8 cellular contexts compared by ENCODE assay signal in genomic region chr6:145929037-145929633, GRCh38. TPM values are rescaled to one million over a fixed set of nuclear protein-coding genes. Genes with fewer than 3 reads are reported as not detected.
A peak's percentile ranks its signal among the peaks of the same experiment; 100 is the strongest.
DNase-seq lines count a peak whose midpoint lies in the region; ATAC-seq and TF ChIP-seq lines count a peak whose summit lies in the region.

No MANE protein-coding gene starts in this region.

- no peaks in the 10 kb centered on the region; the same call in 1 of the 2 replicates for H3F3A ChIP-seq in DOHH2 (ENCODE audit: control insufficient read depth, insufficient read depth)

- H3K4me1 ChIP-seq in DOHH2 (ENCODE audit: control insufficient read depth, low read length) (peaks cover 6% of the 10 kb centered on the region), SJCRH30 (no peaks in the 10 kb centered on the region)

- TF ChIP-seq CTCF in DOHH2 (IDR thresholded peaks at IDR 0.05; ENCODE audit: low read depth, low read length, poor library complexity, severe bottlenecking) = peak; percentile 70
- peak; percentile 59 for TF ChIP-seq CTCF in fibroblast of mammary gland (conservative IDR thresholded peaks at IDR 0.05; ENCODE audit: control insufficient read depth, insufficient read depth, low read depth, low read length)

- no peaks in the 10 kb centered on the region for H4K20me1 ChIP-seq in DOHH2 (ENCODE audit: control insufficient read depth, insufficient read depth, low read depth, low read length)

- DNase-seq in HS-27A (ENCODE audit: low read depth) (peak; percentile 19), SJCRH30 (peak; percentile 10 to 57), fibroblast of mammary gland (ENCODE audit: low read depth) (peak; percentile 62), putamen (ENCODE audit: low spot score) (peak; percentile 34)

- H3K27me3 ChIP-seq in DOHH2 (ENCODE audit: control insufficient read depth, low read length) (no peaks in the 10 kb centered on the region), SJCRH30 (no peaks in the 10 kb centered on the region)

- H3K4me2 ChIP-seq in DOHH2 (ENCODE audit: low read length) = no peak overlapping the region

- H3K79me2 ChIP-seq in DOHH2 (ENCODE audit: control insufficient read depth, low read length) = no peaks in the 10 kb centered on the region

- H3K36me3 ChIP-seq in DOHH2 (ENCODE audit: control insufficient read depth, low read length) (peaks cover 49% of the 10 kb centered on the region), SJCRH30 (peaks cover 18% of the 10 kb centered on the region)

- no peak overlapping the region for H3K27ac ChIP-seq in DOHH2 (ENCODE audit: low read depth, low read length)
- H3K27ac ChIP-seq in SJCRH30 = no peak overlapping the region

- no peak for ATAC-seq in HG02623 (IDR thresholded peaks at IDR 0.05; ENCODE audit: unreplicated experiment)
- ATAC-seq in HG02840 (IDR thresholded peaks at IDR 0.05; ENCODE audit: low FRiP score, unreplicated experiment) = no peak
- ATAC-seq in GM18870 (IDR thresholded peaks at IDR 0.05; ENCODE audit: unreplicated experiment) = no peak

- H3K9me3 ChIP-seq in DOHH2 (ENCODE audit: control insufficient read depth, insufficient read depth, low read length) (no peaks in the 10 kb centered on the region), SJCRH30 (replicated peaks) (no peaks in the 10 kb centered on the region)

- no peaks in the 10 kb centered on the region for H3K9me2 ChIP-seq in DOHH2 (replicated peaks; ENCODE audit: control insufficient read depth, low read length)

- H3K4me3 ChIP-seq in DOHH2 (ENCODE audit: low read length) = no peak overlapping the region
- H3K4me3 ChIP-seq in SJCRH30 = no peak overlapping the region
- H3K4me3 ChIP-seq in fibroblast of mammary gland (ENCODE audit: control insufficient read depth, low read depth, low read length) = no peak overlapping the region

RNA-seq across cellular contexts. Expression of gene SHPRH, which starts 35.0 kb away (rescaled TPM):
- 21.5 and 27.6 TPM in 2 replicates for total RNA-seq in SJCRH30 (2014; rRNA removed; shearing (Covaris generic))
